15 cellular contexts compared by ENCODE assay signal in genomic region chr1:93820554-93821411, GRCh38. TPM values are rescaled to one million over a fixed set of nuclear protein-coding genes. Genes with fewer than 3 reads are reported as not detected.
DNase-seq lines count a peak whose midpoint lies in the region; ATAC-seq and TF ChIP-seq lines count a peak whose summit lies in the region.
"Had no signal": no experiment of that assay in that cellular context is flagged by ENCODE, and none has a peak within 500 bp of the region (broad histone marks: within the 10 kb centered on the region; RNA-seq: fewer than 3 reads in every experiment).

No MANE protein-coding gene starts in this region.

- H3K4me2 ChIP-seq in neural progenitor cell = no peak overlapping the region

- DNase-seq in amniotic epithelial cell (ENCODE audit: low read depth) (peak; percentile 70), neural progenitor cell (ENCODE audit: low spot score) (peak; percentile 22), kidney tubule cell (ENCODE audit: low spot score) (no peak), left cardiac atrium (no peak)
- DNase-seq: BE2C; CD8-positive, alpha-beta memory T cell; Kasumi-1; NCI-H1417; NCI-H2029; NCI-H2171 treated with DMSO at 0.1 percent for 48 hours; NCI-H510A treated with DMSO at 0.1 percent for 48 hours; SHP77 treated with DMSO at 0.1 percent for 48 hours had no signal

- H3K27ac ChIP-seq in HUES48 (ENCODE audit: low read depth, low read length) (peak overlapping the region; percentile 93), neural progenitor cell (no peak overlapping the region)

- intact Hi-C loops in left cardiac atrium (cut with DNase I) = no loop called here

- peaks cover 29% of the 10 kb centered on the region for H3K4me1 Mint-ChIP-seq in neural progenitor cell

- no peaks in the 10 kb centered on the region for H3K9me3 Mint-ChIP-seq in neural progenitor cell
- H3K9me3 Mint-ChIP-seq: CD8-positive, alpha-beta memory T cell had no signal

- H3K4me3 Mint-ChIP-seq in neural progenitor cell = no peak overlapping the region
- H3K4me3 Mint-ChIP-seq: CD8-positive, alpha-beta memory T cell had no signal

- H3K36me3 ChIP-seq in HUES48 (ENCODE audit: control insufficient read depth, insufficient read depth, low read length) (no peaks in the 10 kb centered on the region), iPS-15b (ENCODE audit: control insufficient read depth, insufficient read depth, low read length) (no peaks in the 10 kb centered on the region), neural progenitor cell (no peaks in the 10 kb centered on the region)
- H3K36me3 ChIP-seq: BE2C had no signal

- no peaks in the 10 kb centered on the region for H3K9me3 ChIP-seq in HUES48 (ENCODE audit: control insufficient read depth, insufficient read depth, low read length)
- no peaks in the 10 kb centered on the region for H3K9me3 ChIP-seq in iPS-15b (ENCODE audit: control insufficient read depth, insufficient read depth, low read length)
- H3K9me3 ChIP-seq in neural progenitor cell (ENCODE audit: low read depth) = no peaks in the 10 kb centered on the region
- H3K9me3 ChIP-seq: BE2C had no signal

- peak overlapping the region; percentile 36; the same call in 1 of the 2 replicates for H3K9ac ChIP-seq in HUES48 (ENCODE audit: low read depth, low read length)
- H3K9ac ChIP-seq in iPS-15b (ENCODE audit: low read depth, low read length) = no peak overlapping the region
- H3K9ac ChIP-seq in neural progenitor cell = no peak overlapping the region

- no peaks in the 10 kb centered on the region for H3F3A ChIP-seq in neural progenitor cell (ENCODE audit: low read depth)

- H3K27me3 Mint-ChIP-seq in neural progenitor cell (ENCODE audit: insufficient read depth, low read depth) = peaks cover 3% of the 10 kb centered on the region

- H3K79me2 ChIP-seq in neural progenitor cell (ENCODE audit: low read depth) = no peaks in the 10 kb centered on the region

- peaks cover 23% of the 10 kb centered on the region for H3K4me1 ChIP-seq in HUES48 (ENCODE audit: control insufficient read depth, insufficient read depth, low read length)
- H3K4me1 ChIP-seq in iPS-15b (ENCODE audit: control insufficient read depth, insufficient read depth, low read length) = peaks cover 21% of the 10 kb centered on the region
- peaks cover 11% of the 10 kb centered on the region for H3K4me1 ChIP-seq in neural progenitor cell

- H2AFZ ChIP-seq in neural progenitor cell (replicated peaks) = no peak overlapping the region

- peak overlapping the region; percentile 39 for H3K4me3 ChIP-seq in HUES48 (ENCODE audit: low read depth, low read length)
- H3K4me3 ChIP-seq in iPS-15b (ENCODE audit: low read depth, low read length) = peak overlapping the region; percentile 33
- H3K4me3 ChIP-seq in neural progenitor cell = no peak overlapping the region

- H3K36me3 Mint-ChIP-seq in neural progenitor cell = peaks cover 3% of the 10 kb centered on the region

- ATAC-seq in GM18517 (IDR thresholded peaks at IDR 0.05; ENCODE audit: unreplicated experiment) (no peak), left cardiac atrium (no peak)

- H3K27me3 ChIP-seq in HUES48 (ENCODE audit: control insufficient read depth, insufficient read depth, low read length) = no peaks in the 10 kb centered on the region
- H3K27me3 ChIP-seq in iPS-15b (ENCODE audit: control insufficient read depth, insufficient read depth, low read length) = no peaks in the 10 kb centered on the region
- no peaks in the 10 kb centered on the region for H3K27me3 ChIP-seq in neural progenitor cell
- H3K27me3 ChIP-seq: BE2C had no signal

- H3K27ac Mint-ChIP-seq in neural progenitor cell = no peak overlapping the region

- TF ChIP-seq CTCF in neural progenitor cell (IDR thresholded peaks at IDR 0.05) = no peak

- H4K20me1 ChIP-seq in neural progenitor cell (ENCODE audit: low read depth) = no peaks in the 10 kb centered on the region

RNA-seq across cellular contexts. Expression of gene DNTTIP2, which starts 58.2 kb away (rescaled TPM):
- total RNA-seq in neural progenitor cell (ENCODE audit: low replicate concordance) (36.1 and 62.5 TPM in 2 replicates), left cardiac atrium (10 to 100 TPM; 34.4 to 46.9 TPM)

Comparison
In these comparisons a context has a peak if more than half of its experiments do, and no peak if none do; other contexts are left out.
1. DNase-seq: peak in amniotic epithelial cell (single experiment) and neural progenitor cell (single experiment); none in kidney tubule cell (single experiment) and left cardiac atrium (single experiment).